1 cellular context compared by ENCODE assay signal in genomic region chr9:91994422-91994821, GRCh38.
TF ChIP-seq lines count a peak whose summit lies in the region.

No MANE protein-coding gene starts in this region.

TF ChIP-seq in HEK293, 187 proteins besides CTCF, POLR2A, EP300 and RAD21 (continued from another document):
- TF ChIP-seq PRDM2 (tag by site-specific recombination; IDR thresholded peaks at IDR 0.05; ENCODE audit: borderline replicate concordance) (no peak), TCF7L2 (IDR thresholded peaks at IDR 0.05; ENCODE audit: borderline replicate concordance, low read depth, low read length) (peak; percentile 90), YY2 (tag by site-specific recombination; IDR thresholded peaks at IDR 0.05) (no peak), KLF8 (tag by site-specific recombination; IDR thresholded peaks at IDR 0.05) (no peak), ZNF670 (tag by site-specific recombination; IDR thresholded peaks at IDR 0.05; ENCODE audit: low read depth) (no peak)
TF ChIP-seq in HEK293: peak in this region for 7.
